ENCODE assay signal across 8 cellular contexts in genomic region chr11:77474509-77475070, GRCh38. TPM values are rescaled to one million over a fixed set of nuclear protein-coding genes. Genes with fewer than 3 reads are reported as not detected.
DNase-seq lines count a peak whose midpoint lies in the region; ATAC-seq, FAIRE-seq and TF ChIP-seq lines count a peak whose summit lies in the region.

No MANE protein-coding gene starts in this region.

- dilution Hi-C loops in endothelial cell of umbilical vein (cut with MboI; ENCODE audit: extremely low pct_ligation_motif_present, low sequenced_read_pairs), result no loop called here

- H3K36me3 Mint-ChIP-seq in Calu3 (ENCODE audit: insufficient read depth, unreplicated experiment), result peaks cover 41% of the 10 kb centered on the region

- peak overlapping the region; percentile 98 for H3K27ac Mint-ChIP-seq in Calu3 (ENCODE audit: unreplicated experiment)

- in situ Hi-C loops in Panc1 (cut with HindIII; ENCODE audit: low pct_unique_long_range_greater_than_20kb, low sequenced_read_pairs), result no loop called here

- H4K20me1 ChIP-seq in endothelial cell of umbilical vein (replicated peaks; ENCODE audit: control insufficient read depth, extremely low read depth, insufficient read depth, low read length), result no peaks in the 10 kb centered on the region
- no peaks in the 10 kb centered on the region for H4K20me1 ChIP-seq in osteoblast (ENCODE audit: insufficient read depth, low read length)

- no peak for TF ChIP-seq POLR2A in endothelial cell of umbilical vein (IDR thresholded peaks at IDR 0.05; ENCODE audit: low read depth, low read length)

- H3K36me3 ChIP-seq in Panc1 (ENCODE audit: control insufficient read depth, insufficient read depth, low read length) (no peaks in the 10 kb centered on the region), endothelial cell of umbilical vein (ENCODE audit: control insufficient read depth in 2 of 2, extremely low read depth in 1 of 2, insufficient read depth in 2 of 2, low read length in 2 of 2) (no peaks in the 10 kb centered on the region), osteoblast (ENCODE audit: insufficient read depth, low read length) (no peaks in the 10 kb centered on the region)

- POLR2A ChIA-PET in Panc1 (lab: Charles Lee), result no interaction called here
- POLR2A ChIA-PET in endothelial cell of umbilical vein (lab: Charles Lee), result no interaction called here

- TSS peak; percentile 97 for BruUV-seq in Calu3 (replicated peaks; lab: Mats Ljungman, UMichigan)
- BruUV-seq in Panc1 (replicated peaks; lab: Mats Ljungman, UMichigan), result TSS peak; percentile 80
- BruUV-seq in endothelial cell of umbilical vein (replicated peaks; lab: Mats Ljungman, UMichigan), result TSS peak; percentile 52

- H3K9me3 ChIP-seq in Panc1 (ENCODE audit: control insufficient read depth, insufficient read depth, low read depth, low read length) (no peaks in the 10 kb centered on the region), endothelial cell of umbilical vein (replicated peaks; ENCODE audit: control insufficient read depth, insufficient read depth, low read length) (no peaks in the 10 kb centered on the region), osteoblast (ENCODE audit: low read depth, low read length) (no peaks in the 10 kb centered on the region)

- peak overlapping the region; percentile 56 for H3K4me2 ChIP-seq in endothelial cell of umbilical vein (ENCODE audit: insufficient read depth, low read length)
- peak overlapping the region; percentile 57 for H3K4me2 ChIP-seq in osteoblast (ENCODE audit: insufficient read depth, low read length)

- DNase-seq in Calu3 (no peak), Panc1 (ENCODE audit: low read depth, low spot score) (no peak), endothelial cell of umbilical vein (ENCODE audit: low read depth, low spot score) (no peak), osteoblast (ENCODE audit: insufficient read length, low spot score, missing footprints) (peak; percentile 43), NAMALWA (ENCODE audit: low spot score) (no peak)

- CTCF ChIA-PET in Calu3 (lab: Charles Lee) (interaction anchor here (0.6 to 1.8 kb wide), 4 partner anchors 14 to 1653 kb away, joined by 3 to 7 read pairs (median 3); no protein-coding TSS in a partner anchor), Panc1 (lab: Charles Lee) (no interaction called here), endothelial cell of umbilical vein (lab: Charles Lee) (interaction anchor here (1.0 to 1.6 kb wide), 4 partner anchors 74 to 279 kb away, joined by 4 to 14 read pairs (median 4); no protein-coding TSS in a partner anchor)

- peaks cover 14% of the 10 kb centered on the region for H3K27me3 ChIP-seq in Panc1 (ENCODE audit: control insufficient read depth, insufficient read depth, low read length)
- H3K27me3 ChIP-seq in endothelial cell of umbilical vein (ENCODE audit: control insufficient read depth in 2 of 2, insufficient read depth in 2 of 2, low read length in 2 of 2), result peaks cover 19 to 40% of the 10 kb centered on the region in 2 experiments
- peaks cover 45% of the 10 kb centered on the region for H3K27me3 ChIP-seq in osteoblast (ENCODE audit: insufficient read depth, low read length)

- ATAC-seq in Panc1 (no peak), GM21825 (IDR thresholded peaks at IDR 0.05; ENCODE audit: unreplicated experiment) (no peak), GM19351 (IDR thresholded peaks at IDR 0.05; ENCODE audit: unreplicated experiment) (no peak), GM19035 (IDR thresholded peaks at IDR 0.05; ENCODE audit: unreplicated experiment) (no peak)

- H3K27ac ChIP-seq in Panc1 (ENCODE audit: low read length) (0 out of 2 replicates have a peak overlapping the region, but pooled peaks have one; percentile 6), endothelial cell of umbilical vein (ENCODE audit: insufficient read depth, low read depth, low read length) (no peak overlapping the region), osteoblast (ENCODE audit: low read depth, low read length) (no peak overlapping the region)

- H3K9me3 Mint-ChIP-seq in Calu3 (ENCODE audit: low read depth, unreplicated experiment), result no peaks in the 10 kb centered on the region

- no peaks in the 10 kb centered on the region for H3K27me3 Mint-ChIP-seq in Calu3 (ENCODE audit: unreplicated experiment)

- peak overlapping the region; percentile 73 for H3K4me3 Mint-ChIP-seq in Calu3 (ENCODE audit: low read depth, unreplicated experiment)

- H3K79me2 ChIP-seq in endothelial cell of umbilical vein (ENCODE audit: control insufficient read depth, insufficient read depth, low read length) (no peaks in the 10 kb centered on the region), osteoblast (ENCODE audit: insufficient read depth, low read length) (no peaks in the 10 kb centered on the region)

- FAIRE-seq in endothelial cell of umbilical vein (lab: Jason Lieb, UNC), result no peak

- H2AFZ ChIP-seq in endothelial cell of umbilical vein (ENCODE audit: low read depth, low read length), result peak overlapping the region; percentile 17
- H2AFZ ChIP-seq in osteoblast (ENCODE audit: low read length), result peak overlapping the region; percentile 36

- H3K9ac ChIP-seq in endothelial cell of umbilical vein (replicated peaks; ENCODE audit: extremely low read depth, insufficient read depth, low read length), result no peak overlapping the region

- H3K4me1 ChIP-seq in Panc1 (ENCODE audit: control insufficient read depth, insufficient read depth, low read length), result peaks cover 6% of the 10 kb centered on the region
- peaks cover 3% of the 10 kb centered on the region for H3K4me1 ChIP-seq in endothelial cell of umbilical vein (ENCODE audit: control insufficient read depth, extremely low read depth, insufficient read depth, low read length)
- peaks cover 4% of the 10 kb centered on the region for H3K4me1 ChIP-seq in osteoblast (ENCODE audit: insufficient read depth, low read length)

- peaks cover 39% of the 10 kb centered on the region for H3K4me1 Mint-ChIP-seq in Calu3 (ENCODE audit: low read depth, unreplicated experiment)

- intact Hi-C loops in Calu3 (cut with micrococcal nuclease; ENCODE audit: unreplicated experiment) (loop anchor here (5.0 kb wide), 2 partner anchors 62 to 282 kb away; no protein-coding TSS in a partner anchor), Panc1 (cut with micrococcal nuclease; ENCODE audit: unreplicated experiment) (no loop called here), endothelial cell of umbilical vein (cut with micrococcal nuclease) (loop anchor here (5.0 to 10.0 kb wide), 3 partner anchors 67 to 280 kb away; no protein-coding TSS in a partner anchor)

- TF ChIP-seq CTCF in Calu3 (IDR thresholded peaks at IDR 0.05; ENCODE audit: unreplicated experiment) (no peak), Panc1 (IDR thresholded peaks at IDR 0.05) (no peak), endothelial cell of umbilical vein (IDR thresholded peaks at IDR 0.05; ENCODE audit: extremely low read depth in 1 of 2, insufficient read depth in 1 of 2, low read depth in 1 of 2, low read length in 2 of 2) (no peak), osteoblast (IDR thresholded peaks at IDR 0.05; ENCODE audit: extremely low read depth, low read depth, low read length) (no peak)

- no peaks in the 10 kb centered on the region for H3K9me1 ChIP-seq in endothelial cell of umbilical vein (replicated peaks; ENCODE audit: control insufficient read depth, extremely low read depth, insufficient read depth, low read length)

- H3K4me3 ChIP-seq in Panc1 (ENCODE audit: low read depth in 2 of 2, low read length in 2 of 2) (peak overlapping the region; percentile 52 to 73), endothelial cell of umbilical vein (replicated peaks in 1 of 3; ENCODE audit: insufficient read depth in 1 of 3, low read depth in 1 of 3, low read length in 3 of 3) (peak overlapping the region in 1 of 3 experiments; percentile 46), osteoblast (ENCODE audit: insufficient read depth, low read length) (peak overlapping the region; percentile 64)

TF ChIP-seq in endothelial cell of umbilical vein, 7 proteins besides CTCF, POLR2A, EP300 and RAD21:
- TF ChIP-seq POLR2AphosphoS5 (IDR thresholded peaks at IDR 0.05; ENCODE audit: insufficient read depth, low read depth, low read length) (no peak), FOS (IDR thresholded peaks at IDR 0.05; ENCODE audit: borderline replicate concordance, insufficient read depth, low read length) (no peak), EZH2 (IDR thresholded peaks at IDR 0.05; ENCODE audit: borderline replicate concordance, low read depth, low read length, severe bottlenecking) (peak; percentile 57), MYC (IDR thresholded peaks at IDR 0.05; ENCODE audit: low read depth, low read length) (no peak), GATA2 (IDR thresholded peaks at IDR 0.05; ENCODE audit: insufficient read depth, insufficient read length, low read depth, low read length) (no peak), JUN (IDR thresholded peaks at IDR 0.05; ENCODE audit: borderline replicate concordance, insufficient read depth, insufficient read length, low read depth) (no peak)

RNA-seq across cellular contexts. Expression of gene PAK1, which starts 0.7 kb away (rescaled TPM):
- total RNA-seq in Calu3 (2022) (56.3 and 58.5 TPM in 2 replicates), Panc1 (2021; ENCODE audit: unreplicated experiment) (38.2 TPM), endothelial cell of umbilical vein (11.2 and 12.9 TPM in 2 replicates), osteoblast (34.4 and 44.2 TPM in 2 replicates)
- 33.0 TPM for polyA plus RNA-seq in Panc1 (2012; ENCODE audit: insufficient read length)
- 5.0 and 5.6 TPM in 2 replicates for polyA plus RNA-seq in endothelial cell of umbilical vein
- polyA plus RNA-seq in endothelial cell of umbilical vein (2011; cell fraction: cytosol; rRNA removed), result 6.4 and 7.2 TPM in 2 replicates
- polyA plus RNA-seq in endothelial cell of umbilical vein (2011; cell fraction: nucleus; rRNA removed), result 17.7 and 21.7 TPM in 2 replicates
- polyA plus RNA-seq in endothelial cell of umbilical vein (2012), result 10.2 and 13.6 TPM in 2 replicates
- polyA minus RNA-seq in endothelial cell of umbilical vein, result 12.9 and 19.7 TPM in 2 replicates
- 19.2 TPM for polyA minus RNA-seq in endothelial cell of umbilical vein (2011; cell fraction: cytosol; rRNA and poly(A)+ RNA removed)
- 8.4 and 11.6 TPM in 2 replicates for polyA minus RNA-seq in endothelial cell of umbilical vein (2011; cell fraction: nucleus; rRNA and poly(A)+ RNA removed)
